Comparison of ENCODE assay signal across 1 cellular context in the genomic region with DNA sequence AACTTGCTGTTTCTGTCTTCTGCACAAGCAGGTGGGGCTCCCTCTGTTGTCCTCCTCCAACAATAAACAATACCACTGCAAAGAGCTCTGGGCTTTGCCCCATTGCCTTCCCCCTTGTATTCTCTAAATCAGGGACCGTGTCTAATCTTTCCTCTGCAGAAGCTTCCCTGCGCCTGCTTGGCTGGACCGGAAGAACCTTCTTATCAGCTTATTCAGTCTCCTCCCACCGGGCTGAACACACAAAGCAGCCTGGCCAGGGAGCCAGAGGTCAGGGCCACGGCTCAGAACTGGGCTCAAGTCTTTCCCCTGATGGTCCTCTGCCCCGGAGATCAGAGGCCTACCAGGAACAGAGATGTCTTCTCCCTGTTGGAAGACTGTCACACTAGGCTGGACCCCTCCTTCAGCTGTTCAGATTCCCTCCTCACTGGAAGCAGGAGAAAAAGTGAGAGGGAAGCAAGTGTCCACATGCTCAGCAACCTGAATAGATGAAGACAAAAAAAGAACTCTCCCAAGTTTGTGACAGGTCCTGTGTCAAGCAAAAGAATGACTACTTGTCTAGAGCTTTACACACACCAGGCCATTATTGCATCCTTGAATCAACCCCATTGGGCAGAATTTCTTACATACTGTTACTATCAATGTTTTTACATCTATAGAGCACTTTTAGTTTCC.
TF ChIP-seq lines count a peak whose summit lies in the region.

No MANE protein-coding gene starts in this region.

TF ChIP-seq in HepG2, 621 proteins besides CTCF, POLR2A, EP300 and RAD21 (continued from another document and continues in another):
- TF ChIP-seq ARID4A (CRISPR knock-in tag; IDR thresholded peaks at IDR 0.05; ENCODE audit: borderline replicate concordance) (peak; percentile 57; the same call in 1 of the 2 replicates), ZNF160 (CRISPR knock-in tag; IDR thresholded peaks at IDR 0.05) (no peak), CBX5 (CRISPR knock-in tag; IDR thresholded peaks at IDR 0.05; ENCODE audit: borderline replicate concordance) (peak; percentile 90; the same call in 1 of the 2 replicates), MLLT10 (CRISPR knock-in tag; IDR thresholded peaks at IDR 0.05) (no peak), MTA1 (CRISPR knock-in tag; IDR thresholded peaks at IDR 0.05; ENCODE audit: borderline replicate concordance) (peak; percentile 94; the same call in 1 of the 2 replicates), MBD4 (IDR thresholded peaks at IDR 0.05; ENCODE audit: borderline replicate concordance, low read length) (no peak), REL (CRISPR knock-in tag; conservative IDR thresholded peaks at IDR 0.05) (no peak), MAZ (IDR thresholded peaks at IDR 0.05; ENCODE audit: borderline replicate concordance, low read depth, low read length) (no peak), MAZ (CRISPR knock-in tag; IDR thresholded peaks at IDR 0.05; ENCODE audit: low read depth) (no peak), IKZF4 (CRISPR knock-in tag; IDR thresholded peaks at IDR 0.05; ENCODE audit: borderline replicate concordance, low read depth, not compliant biosample characterization) (no peak), MED8 (CRISPR knock-in tag; IDR thresholded peaks at IDR 0.05; ENCODE audit: insufficient replicate concordance) (peak; percentile 61), SRF (IDR thresholded peaks at IDR 0.05; ENCODE audit: low read depth, low read length) (no peak), ZNF460 (CRISPR knock-in tag; IDR thresholded peaks at IDR 0.05; ENCODE audit: borderline replicate concordance) (no peak), NONO (IDR thresholded peaks at IDR 0.05) (no peak), NONO (CRISPR knock-in tag; conservative IDR thresholded peaks at IDR 0.05) (peak; percentile 55; the same call in 1 of the 2 replicates), ZNF101 (CRISPR knock-in tag; IDR thresholded peaks at IDR 0.05; ENCODE audit: borderline replicate concordance, low read depth) (no peak), ZNF549 (CRISPR knock-in tag; IDR thresholded peaks at IDR 0.05) (no peak), ZNF468 (CRISPR knock-in tag; IDR thresholded peaks at IDR 0.05) (no peak), HES4 (CRISPR knock-in tag; IDR thresholded peaks at IDR 0.05; ENCODE audit: borderline replicate concordance) (no peak), CREM (IDR thresholded peaks at IDR 0.05) (peak; percentile 68; the same call in 1 of the 2 replicates), CREM (CRISPR knock-in tag; IDR thresholded peaks at IDR 0.05) (no peak), NFE2L2 (IDR thresholded peaks at IDR 0.05; ENCODE audit: low read length) (no peak), NCOA1 (CRISPR knock-in tag; IDR thresholded peaks at IDR 0.05) (no peak), TEAD3 (CRISPR knock-in tag; optimal IDR thresholded peaks at IDR 0.05; ENCODE audit: borderline replicate concordance) (peak; percentile 60), U2AF1 (optimal IDR thresholded peaks at IDR 0.05; ENCODE audit: low read depth, low read length) (no peak), POLR2AphosphoS2 (IDR thresholded peaks at IDR 0.05; ENCODE audit: low read depth, low read length) (no peak), ZNF142 (CRISPR knock-in tag; IDR thresholded peaks at IDR 0.05) (peak; percentile 61; the same call in 1 of the 2 replicates), KDM3A (CRISPR knock-in tag; IDR thresholded peaks at IDR 0.05; ENCODE audit: low read depth) (peak; percentile 73; the same call in 1 of the 2 replicates), DZIP1 (CRISPR knock-in tag; IDR thresholded peaks at IDR 0.05) (no peak), ZNF749 (CRISPR knock-in tag; IDR thresholded peaks at IDR 0.05; ENCODE audit: borderline replicate concordance) (no peak), ZNF232 (CRISPR knock-in tag; IDR thresholded peaks at IDR 0.05; ENCODE audit: borderline replicate concordance) (peak; percentile 74; the same call in 1 of the 2 replicates)
- TF ChIP-seq, protein P1, sequence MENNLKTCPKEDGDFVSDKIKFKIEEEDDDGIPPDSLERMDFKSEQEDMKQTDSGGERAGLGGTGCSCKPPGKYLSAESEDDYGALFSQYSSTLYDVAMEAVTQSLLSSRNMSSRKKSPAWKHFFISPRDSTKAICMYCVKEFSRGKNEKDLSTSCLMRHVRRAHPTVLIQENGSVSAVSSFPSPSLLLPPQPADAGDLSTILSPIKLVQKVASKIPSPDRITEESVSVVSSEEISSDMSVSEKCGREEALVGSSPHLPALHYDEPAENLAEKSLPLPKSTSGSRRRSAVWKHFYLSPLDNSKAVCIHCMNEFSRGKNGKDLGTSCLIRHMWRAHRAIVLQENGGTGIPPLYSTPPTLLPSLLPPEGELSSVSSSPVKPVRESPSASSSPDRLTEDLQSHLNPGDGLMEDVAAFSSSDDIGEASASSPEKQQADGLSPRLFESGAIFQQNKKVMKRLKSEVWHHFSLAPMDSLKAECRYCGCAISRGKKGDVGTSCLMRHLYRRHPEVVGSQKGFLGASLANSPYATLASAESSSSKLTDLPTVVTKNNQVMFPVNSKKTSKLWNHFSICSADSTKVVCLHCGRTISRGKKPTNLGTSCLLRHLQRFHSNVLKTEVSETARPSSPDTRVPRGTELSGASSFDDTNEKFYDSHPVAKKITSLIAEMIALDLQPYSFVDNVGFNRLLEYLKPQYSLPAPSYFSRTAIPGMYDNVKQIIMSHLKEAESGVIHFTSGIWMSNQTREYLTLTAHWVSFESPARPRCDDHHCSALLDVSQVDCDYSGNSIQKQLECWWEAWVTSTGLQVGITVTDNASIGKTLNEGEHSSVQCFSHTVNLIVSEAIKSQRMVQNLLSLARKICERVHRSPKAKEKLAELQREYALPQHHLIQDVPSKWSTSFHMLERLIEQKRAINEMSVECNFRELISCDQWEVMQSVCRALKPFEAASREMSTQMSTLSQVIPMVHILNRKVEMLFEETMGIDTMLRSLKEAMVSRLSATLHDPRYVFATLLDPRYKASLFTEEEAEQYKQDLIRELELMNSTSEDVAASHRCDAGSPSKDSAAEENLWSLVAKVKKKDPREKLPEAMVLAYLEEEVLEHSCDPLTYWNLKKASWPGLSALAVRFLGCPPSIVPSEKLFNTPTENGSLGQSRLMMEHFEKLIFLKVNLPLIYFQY (CRISPR knock-in tag; IDR thresholded peaks at IDR 0.05; ENCODE audit: borderline replicate concordance): 0 out of 2 replicates have a peak, but pooled peaks have one; percentile 50
- TF ChIP-seq, protein P2, sequence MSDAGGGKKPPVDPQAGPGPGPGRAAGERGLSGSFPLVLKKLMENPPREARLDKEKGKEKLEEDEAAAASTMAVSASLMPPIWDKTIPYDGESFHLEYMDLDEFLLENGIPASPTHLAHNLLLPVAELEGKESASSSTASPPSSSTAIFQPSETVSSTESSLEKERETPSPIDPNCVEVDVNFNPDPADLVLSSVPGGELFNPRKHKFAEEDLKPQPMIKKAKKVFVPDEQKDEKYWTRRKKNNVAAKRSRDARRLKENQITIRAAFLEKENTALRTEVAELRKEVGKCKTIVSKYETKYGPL (CRISPR knock-in tag; IDR thresholded peaks at IDR 0.05): no peak
- TF ChIP-seq, protein P3, sequence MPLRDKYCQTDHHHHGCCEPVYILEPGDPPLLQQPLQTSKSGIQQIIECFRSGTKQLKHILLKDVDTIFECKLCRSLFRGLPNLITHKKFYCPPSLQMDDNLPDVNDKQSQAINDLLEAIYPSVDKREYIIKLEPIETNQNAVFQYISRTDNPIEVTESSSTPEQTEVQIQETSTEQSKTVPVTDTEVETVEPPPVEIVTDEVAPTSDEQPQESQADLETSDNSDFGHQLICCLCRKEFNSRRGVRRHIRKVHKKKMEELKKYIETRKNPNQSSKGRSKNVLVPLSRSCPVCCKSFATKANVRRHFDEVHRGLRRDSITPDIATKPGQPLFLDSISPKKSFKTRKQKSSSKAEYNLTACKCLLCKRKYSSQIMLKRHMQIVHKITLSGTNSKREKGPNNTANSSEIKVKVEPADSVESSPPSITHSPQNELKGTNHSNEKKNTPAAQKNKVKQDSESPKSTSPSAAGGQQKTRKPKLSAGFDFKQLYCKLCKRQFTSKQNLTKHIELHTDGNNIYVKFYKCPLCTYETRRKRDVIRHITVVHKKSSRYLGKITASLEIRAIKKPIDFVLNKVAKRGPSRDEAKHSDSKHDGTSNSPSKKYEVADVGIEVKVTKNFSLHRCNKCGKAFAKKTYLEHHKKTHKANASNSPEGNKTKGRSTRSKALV (CRISPR knock-in tag; IDR thresholded peaks at IDR 0.05): peak; percentile 55; the same call in 1 of the 2 replicates
- TF ChIP-seq, protein P4, sequence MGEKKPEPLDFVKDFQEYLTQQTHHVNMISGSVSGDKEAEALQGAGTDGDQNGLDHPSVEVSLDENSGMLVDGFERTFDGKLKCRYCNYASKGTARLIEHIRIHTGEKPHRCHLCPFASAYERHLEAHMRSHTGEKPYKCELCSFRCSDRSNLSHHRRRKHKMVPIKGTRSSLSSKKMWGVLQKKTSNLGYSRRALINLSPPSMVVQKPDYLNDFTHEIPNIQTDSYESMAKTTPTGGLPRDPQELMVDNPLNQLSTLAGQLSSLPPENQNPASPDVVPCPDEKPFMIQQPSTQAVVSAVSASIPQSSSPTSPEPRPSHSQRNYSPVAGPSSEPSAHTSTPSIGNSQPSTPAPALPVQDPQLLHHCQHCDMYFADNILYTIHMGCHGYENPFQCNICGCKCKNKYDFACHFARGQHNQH (CRISPR knock-in tag; IDR thresholded peaks at IDR 0.05): peak; percentile 77; the same call in 1 of the 2 replicates
